In genomic region chr16:10622036-10622921, GRCh38 we compare ENCODE assay signal across 20 cellular contexts. TPM values are rescaled to one million over a fixed set of nuclear protein-coding genes. Genes with fewer than 3 reads are reported as not detected.
DNase-seq lines count a peak whose midpoint lies in the region; ATAC-seq, FAIRE-seq and TF ChIP-seq lines count a peak whose summit lies in the region.
"Had no signal": no experiment of that assay in that cellular context is flagged by ENCODE, and none has a peak within 500 bp of the region (broad histone marks: within the 10 kb centered on the region; RNA-seq: fewer than 3 reads in every experiment).

No MANE protein-coding gene starts in this region.

- no peaks in the 10 kb centered on the region for H3K36me3 Mint-ChIP-seq in stimulated activated memory B cell treated with anti-CD40 and anti-IgM and Interleukin-4, amounts not matched to agents 10 μg/mL and 1 μg/mL and 100 μg/mL, for 72 hours

- H2BK15ac ChIP-seq in IMR-90 (ENCODE audit: low read depth, low read length), result no peak overlapping the region

- no peaks in the 10 kb centered on the region for H3K4me1 ChIP-seq in IMR-90 (ENCODE audit: control insufficient read depth, insufficient read depth, low read length)
- H3K4me1 ChIP-seq in K562 (replicated peaks in 1 of 2; ENCODE audit: control insufficient read depth in 2 of 2, insufficient read depth in 2 of 2, low read length in 2 of 2), result peaks cover 27 to 46% of the 10 kb centered on the region in 2 experiments; a peak in 4 of 5 replicates
- H3K4me1 ChIP-seq in left lung, result peaks cover 7 to 48% of the 10 kb centered on the region in 2 donors
- peaks cover 2% of the 10 kb centered on the region for H3K4me1 ChIP-seq in testis

- H3K27ac ChIP-seq in IMR-90 (ENCODE audit: insufficient read depth, low read length) (no peak overlapping the region), K562 (ENCODE audit: extremely low read depth, low read depth, low read length) (no peak overlapping the region), left lung (peak overlapping the region in 1 of 2 donors; percentile 8), testis (no peak overlapping the region)
- H3K27ac ChIP-seq: sigmoid colon, tibial artery had no signal

- no peak overlapping the region for H3K4me3 ChIP-seq in IMR-90 (ENCODE audit: insufficient read depth, low read depth, low read length)
- no peak overlapping the region for H3K4me3 ChIP-seq in K562
- no peak overlapping the region for H3K4me3 ChIP-seq in left lung
- no peak overlapping the region for H3K4me3 ChIP-seq in testis
- H3K4me3 ChIP-seq: HAP-1, MG63, sigmoid colon, tibial artery had no signal

- intact Hi-C loops in IMR-90 (cut with micrococcal nuclease) (no loop called here), K562 (cut with micrococcal nuclease) (no loop called here), left lung (cut with DNase I) (no loop called here), testis (cut with DNase I; ENCODE audit: low total_unique reads) (no loop called here)

- no peaks in the 10 kb centered on the region for H3K79me2 ChIP-seq in K562 (ENCODE audit: control insufficient read depth, insufficient read depth, low read length)

- H3K27ac Mint-ChIP-seq in stimulated activated memory B cell treated with anti-CD40 and anti-IgM and Interleukin-4, amounts not matched to agents 10 μg/mL and 1 μg/mL and 100 μg/mL, for 72 hours, result no peak overlapping the region
- H3K27ac Mint-ChIP-seq: activated CD8-positive, alpha-beta T cell treated with anti-CD3 and anti-CD28 coated beads for 36 hours; activated T-helper 2 cell treated with anti-CD3 and anti-CD28 coated beads, Interferon-gamma antibody, Interleukin-2, Interleukin-4, amounts not matched to agents 10 μg/mL and 5 μg/mL and 100 μg/mL, durations not matched to agents 14 hours and 24 hours and 36 hours; memory B cell had no signal

- TF ChIP-seq POLR2A in IMR-90 (IDR thresholded peaks at IDR 0.05; ENCODE audit: low read depth, low read length) (no peak), K562 (conservative IDR thresholded peaks at IDR 0.05) (no peak), testis (IDR thresholded peaks at IDR 0.05) (no peak)

- peaks cover 14% of the 10 kb centered on the region for H3K4me1 Mint-ChIP-seq in stimulated activated memory B cell treated with anti-CD40 and anti-IgM and Interleukin-4, amounts not matched to agents 10 μg/mL and 1 μg/mL and 100 μg/mL, for 72 hours

- no peak for TF ChIP-seq RAD21 in IMR-90 (IDR thresholded peaks at IDR 0.05; ENCODE audit: low read length)
- TF ChIP-seq RAD21 in K562 (CRISPR knock-in tag; conservative IDR thresholded peaks at IDR 0.05 in 1 of 2, IDR thresholded peaks at IDR 0.05 in 1 of 2), result no peak

- TF ChIP-seq EP300 in K562 (IDR thresholded peaks at IDR 0.05; ENCODE audit: low read length), result no peak; the same call in 1 of the 2 replicates

- no peak overlapping the region for H2BK20ac ChIP-seq in IMR-90 (ENCODE audit: low read depth, low read length)

- H2BK5ac ChIP-seq in IMR-90 (ENCODE audit: low read depth, low read length, poor library complexity, severe bottlenecking), result no peak overlapping the region

- POLR2A ChIA-PET in IMR-90 (lab: Charles Lee; ENCODE audit: unreplicated experiment) (no interaction called here), K562 (lab: Yijun Ruan, JAX) (interaction anchor here (0.7 to 1.0 kb wide), 2 partner anchors 13 to 26 kb away, joined by 3 read pairs; no protein-coding TSS in a partner anchor)

- no peak overlapping the region for H3K23ac ChIP-seq in IMR-90 (ENCODE audit: low read depth, low read length)

- no peak overlapping the region for H3K56ac ChIP-seq in IMR-90 (ENCODE audit: extremely low read depth, insufficient read depth, low read length)

- no peaks in the 10 kb centered on the region for H4K20me1 ChIP-seq in IMR-90 (ENCODE audit: insufficient read depth, low read length)
- no peaks in the 10 kb centered on the region for H4K20me1 ChIP-seq in K562 (replicated peaks; ENCODE audit: control insufficient read depth, insufficient read depth, low read length)

- no peak overlapping the region for H4K8ac ChIP-seq in IMR-90 (ENCODE audit: low read depth in 2 of 2, low read length in 2 of 2)

- H2AFZ ChIP-seq in IMR-90 (replicated peaks; ENCODE audit: low read length, poor library complexity) (peak overlapping the region; percentile 56), K562 (ENCODE audit: low read depth, low read length) (peak overlapping the region; percentile 66)

- peaks cover 3% of the 10 kb centered on the region for H3K9me3 Mint-ChIP-seq in stimulated activated memory B cell treated with anti-CD40 and anti-IgM and Interleukin-4, amounts not matched to agents 10 μg/mL and 1 μg/mL and 100 μg/mL, for 72 hours
- H3K9me3 Mint-ChIP-seq: activated CD8-positive, alpha-beta T cell treated with anti-CD3 and anti-CD28 coated beads for 36 hours; activated T-helper 2 cell treated with anti-CD3 and anti-CD28 coated beads, Interferon-gamma antibody, Interleukin-2, Interleukin-4, amounts not matched to agents 10 μg/mL and 5 μg/mL and 100 μg/mL, durations not matched to agents 14 hours and 24 hours and 36 hours had no signal

- ATAC-seq in IMR-90 (ENCODE audit: low read depth), result no peak
- peak; percentile 76 for ATAC-seq in K562
- ATAC-seq in left lung, result peak; percentile 47
- peak; percentile 31 for ATAC-seq in stimulated activated memory B cell treated with anti-CD40 and anti-IgM and Interleukin-4, amounts not matched to agents 10 μg/mL and 1 μg/mL and 100 μg/mL, for 72 hours
- ATAC-seq: activated CD8-positive, alpha-beta T cell treated with anti-CD3 and anti-CD28 coated beads for 36 hours had no signal

- no peak overlapping the region for H4K91ac ChIP-seq in IMR-90 (ENCODE audit: insufficient read depth, low read depth, low read length)

- no TSS peak for BruUV-seq in IMR-90 (replicated peaks; lab: Mats Ljungman, UMichigan)
- BruUV-seq in K562 (replicated peaks; lab: Mats Ljungman, UMichigan), result no TSS peak

- DNase-seq in IMR-90 (no peak), K562 (ENCODE audit: extremely low read depth in 1 of 4, low spot score in 3 of 4) (peak; percentile 70 to 77 (median 72)), left lung (no peak), NCI-H128 (lab: John Stamatoyannopoulos, UW; ENCODE audit: unreplicated experiment) (no peak), testis (no peak), CD1c-positive myeloid dendritic cell (ENCODE audit: extremely low spot score) (no peak), DMS153 (lab: John Stamatoyannopoulos, UW) (no peak)
- DNase-seq: activated CD8-positive, alpha-beta T cell treated with anti-CD3 and anti-CD28 coated beads for 36 hours; amniotic stem cell; BE2C; foreskin fibroblast; MG63; NCI-H1694 treated with DMSO at 0.1 percent for 48 hours; sigmoid colon; tibial artery had no signal

- H3K9me1 ChIP-seq in IMR-90 (ENCODE audit: insufficient read depth, low read length) (no peaks in the 10 kb centered on the region), K562 (ENCODE audit: control insufficient read depth, insufficient read depth, low read length) (no peaks in the 10 kb centered on the region)

- H3K27me3 Mint-ChIP-seq in stimulated activated memory B cell treated with anti-CD40 and anti-IgM and Interleukin-4, amounts not matched to agents 10 μg/mL and 1 μg/mL and 100 μg/mL, for 72 hours, result peaks cover 46% of the 10 kb centered on the region

- dilution Hi-C loops in IMR-90 (cut with HindIII; ENCODE audit: low sequenced_read_pairs, unreplicated experiment), result no loop called here

- H3K9ac ChIP-seq in IMR-90 (ENCODE audit: low read depth, low read length) (no peak overlapping the region), K562 (ENCODE audit: insufficient read depth in 1 of 2, low read depth in 2 of 2, low read length in 2 of 2) (peak overlapping the region in 1 of 2 experiments; percentile 68; a peak in 2 of 4 replicates)

- no peak overlapping the region for H2AK9ac ChIP-seq in IMR-90 (replicated peaks; ENCODE audit: low read depth, low read length, poor library complexity)

- no peak overlapping the region for H2AK5ac ChIP-seq in IMR-90 (ENCODE audit: low read depth, low read length)

- in situ Hi-C loops in IMR-90 (cut with MboI; ENCODE audit: low sequenced_read_pairs), result no loop called here
- in situ Hi-C loops in K562 (cut with MboI), result no loop called here

- H3K9me3 ChIP-seq in IMR-90 (ENCODE audit: control insufficient read depth, insufficient read depth, low read length) (no peaks in the 10 kb centered on the region), K562 (replicated peaks; ENCODE audit: control insufficient read depth, insufficient read depth, low read depth, low read length) (no peaks in the 10 kb centered on the region), left lung (no peaks in the 10 kb centered on the region), testis (no peaks in the 10 kb centered on the region)
- H3K9me3 ChIP-seq: BE2C, HAP-1, MG63, sigmoid colon, tibial artery had no signal

- no peak overlapping the region for H3K18ac ChIP-seq in IMR-90 (ENCODE audit: low read depth, low read length)

- H3K4me3 Mint-ChIP-seq in stimulated activated memory B cell treated with anti-CD40 and anti-IgM and Interleukin-4, amounts not matched to agents 10 μg/mL and 1 μg/mL and 100 μg/mL, for 72 hours, result no peak overlapping the region
- H3K4me3 Mint-ChIP-seq: activated CD8-positive, alpha-beta T cell treated with anti-CD3 and anti-CD28 coated beads for 36 hours; memory B cell had no signal

- H3K4ac ChIP-seq in IMR-90 (ENCODE audit: low read depth, low read length), result no peak overlapping the region

- FAIRE-seq in K562 (lab: Jason Lieb, UNC), result peak; percentile 83
- FAIRE-seq: GM18507 had no signal

- WGBS in IMR-90 (ENCODE audit: extremely low coverage in 2 of 2, insufficient read length in 1 of 2), 2 experiments, result 45% methylated on average over 4 of the region's 19 CpGs; no CpG with 5 or more reads in 1 of the 2 experiments
- whole genome bisulfite sequencing in K562 (ENCODE audit: insufficient coverage, low coverage, missing lambda C conversion rate), result 21% methylated on average over 16 of the region's 19 CpGs
- 75 to 79% methylated on average over 11 to 19 of the region's 19 CpGs for WGBS in testis, 2 donors

- H3K4me2 ChIP-seq in IMR-90 (ENCODE audit: low read depth, low read length), result no peak overlapping the region
- H3K4me2 ChIP-seq in K562 (ENCODE audit: insufficient read depth, low read length), result peak overlapping the region; percentile 46; the same call in 1 of the 2 replicates

- TF ChIP-seq CTCF in IMR-90 (conservative IDR thresholded peaks at IDR 0.05; ENCODE audit: low read depth, low read length), result no peak
- no peak for TF ChIP-seq CTCF in K562 (IDR thresholded peaks at IDR 0.05 in 2 of 3, conservative IDR thresholded peaks at IDR 0.05 in 1 of 3; ENCODE audit: insufficient read depth in 2 of 3, low read depth in 1 of 3, low read length in 3 of 3)
- no peak for TF ChIP-seq CTCF in left lung (IDR thresholded peaks at IDR 0.05)
- no peak for TF ChIP-seq CTCF in testis (IDR thresholded peaks at IDR 0.05)

- H4K5ac ChIP-seq in IMR-90 (ENCODE audit: low read depth, low read length), result no peak overlapping the region

- no peak overlapping the region for H3K14ac ChIP-seq in IMR-90 (replicated peaks; ENCODE audit: low read depth, low read length)

- H3K36me3 ChIP-seq in IMR-90 (ENCODE audit: control insufficient read depth, insufficient read depth, low read length) (no peaks in the 10 kb centered on the region), K562 (ENCODE audit: control insufficient read depth, insufficient read depth, low read length) (no peaks in the 10 kb centered on the region), left lung (no peaks in the 10 kb centered on the region), testis (ENCODE audit: low read depth, missing control alignments) (no peaks in the 10 kb centered on the region)
- H3K36me3 ChIP-seq: BE2C, HAP-1, MG63, sigmoid colon, tibial artery had no signal

- CTCF ChIA-PET in IMR-90 (lab: Yijun Ruan, JAX), result interaction anchor here (0.6 kb wide), 1 partner anchor 13 kb away, joined by 7 read pairs; no protein-coding TSS in a partner anchor
- CTCF ChIA-PET in K562 (lab: Yijun Ruan, JAX; ENCODE audit: low intra/inter-chr PET ratio), result no interaction called here

- no peak overlapping the region for H2BK120ac ChIP-seq in IMR-90 (ENCODE audit: low read depth, low read length)

- no peaks in the 10 kb centered on the region for H3K79me1 ChIP-seq in IMR-90 (ENCODE audit: low read depth in 1 of 2, low read length in 2 of 2)

- H3K27me3 ChIP-seq in IMR-90 (ENCODE audit: control insufficient read depth, insufficient read depth, low read length), result peaks cover 15% of the 10 kb centered on the region
- H3K27me3 ChIP-seq in K562 (ENCODE audit: control insufficient read depth in 2 of 2, insufficient read depth in 2 of 2, low read length in 2 of 2), result peaks cover 0 to 18% of the 10 kb centered on the region in 2 experiments; a peak in 3 of 5 replicates
- H3K27me3 ChIP-seq in left lung, result peaks cover 0 to 7% of the 10 kb centered on the region in 2 donors
- H3K27me3 ChIP-seq in testis, result no peaks in the 10 kb centered on the region
- H3K27me3 ChIP-seq: BE2C, MG63, sigmoid colon had no signal

RNA-seq across cellular contexts. Expression of gene EMP2, which starts 41.9 kb away (rescaled TPM):
- total RNA-seq in IMR-90 (2012; rRNA removed), result 17.8 and 18.3 TPM in 2 replicates
- 13.8 and 16.3 TPM in 2 replicates for polyA plus RNA-seq in IMR-90 (2012; rRNA removed)
- polyA plus RNA-seq in IMR-90 (2012; cell fraction: cytosol; rRNA removed), result 7.1 and 7.3 TPM in 2 replicates
- polyA plus RNA-seq in IMR-90 (2012; cell fraction: nucleus; rRNA removed; ENCODE audit: low replicate concordance), result 4.1 and 6.2 TPM in 2 replicates
- total RNA-seq in K562 (2011; cell fraction: chromatin; rRNA removed; ENCODE audit: low replicate concordance), result 5.2 and 10.4 TPM in 2 replicates
- total RNA-seq in K562 (2011; cell fraction: nucleolus; rRNA removed), result 3.8 and 5.5 TPM in 2 replicates
- total RNA-seq in K562 (2011; cell fraction: nucleoplasm; rRNA removed), result 4.5 and 8.7 TPM in 2 replicates
- 0.73 and 0.98 TPM in 2 replicates for total RNA-seq in K562 (2014; rRNA removed)
- total RNA-seq in K562 (2014; rRNA removed; fragmentation: Illumina TruSeq; extraction: Trizol), result 2.1 and 2.9 TPM in 2 replicates
- 0.76 and 1.4 TPM in 2 replicates for total RNA-seq in K562 (2015; rRNA removed; fragmentation: Illumina TruSeq; extraction: Trizol)
- 3.3 TPM in 2 replicates for total RNA-seq in K562 (2021)
- polyA plus RNA-seq in K562 (2011; rRNA removed), result 5.6 and 6.2 TPM in 2 replicates
- polyA plus RNA-seq in K562 (2011; cell fraction: cytosol; rRNA removed), result 6.1 and 8.6 TPM in 2 replicates
- polyA plus RNA-seq in K562 (2011; cell fraction: nucleus; rRNA removed), result 2.2 and 3.7 TPM in 2 replicates
- polyA plus RNA-seq in K562 (2012), result 4.0 and 5.3 TPM in 2 replicates
- polyA plus RNA-seq in K562 (2014; fragmentation: Illumina TruSeq; extraction: Trizol), result 3.1 and 3.8 TPM in 2 replicates
- 1 to 10 TPM; 3.1 TPM for polyA plus RNA-seq in K562 (2014; fragmentation: Nextera tagmentation; extraction: Ambion mirVana)
- polyA plus RNA-seq in K562 (2014; rRNA removed), result 0.78 and 0.89 TPM in 2 replicates
- polyA minus RNA-seq in K562 (2011; rRNA and poly(A)+ RNA removed), result 6.8 and 11.1 TPM in 2 replicates
- 3.0 and 3.7 TPM in 2 replicates for polyA minus RNA-seq in K562 (2011; cell fraction: cytosol; rRNA and poly(A)+ RNA removed)
- polyA minus RNA-seq in K562 (2011; cell fraction: nucleus; rRNA and poly(A)+ RNA removed), result 1.1 and 1.3 TPM in 2 replicates
- 100 to 1,000 TPM; 263 to 487 TPM for total RNA-seq in left lung
- total RNA-seq in testis, result 10 to 100 TPM in 1 of 2 donors, 1 to 10 TPM in 1; 9.3 to 13.1 TPM
- polyA plus RNA-seq in testis (ENCODE audit: insufficient read depth, low read depth, low replicate concordance), result 18.4 TPM
- total RNA-seq: activated CD8-positive, alpha-beta T cell treated with anti-CD3 and anti-CD28 coated beads for 36 hours had no signal

Comparison
In these comparisons a context has a peak if more than half of its experiments do, and no peak if none do; other contexts are left out.
1. DNase-seq: peak in K562 (4 of 4); none in IMR-90 (single experiment), left lung (0 of 2), NCI-H128 (single experiment), testis (single experiment), CD1c-positive myeloid dendritic cell (single experiment) and DMS153 (single experiment).
2. RNA of gene EMP2, which starts 41.9 kb away (total RNA-seq): 263 to 487 TPM in left lung; 17.8 to 18.3 TPM in IMR-90, 9.3 to 13.1 TPM in testis and 0.73 to 10.4 TPM in K562; every median in the first group is over 10 times any median in the second.